Comparison of ENCODE assay signal across 8 cellular contexts in the genomic region with DNA sequence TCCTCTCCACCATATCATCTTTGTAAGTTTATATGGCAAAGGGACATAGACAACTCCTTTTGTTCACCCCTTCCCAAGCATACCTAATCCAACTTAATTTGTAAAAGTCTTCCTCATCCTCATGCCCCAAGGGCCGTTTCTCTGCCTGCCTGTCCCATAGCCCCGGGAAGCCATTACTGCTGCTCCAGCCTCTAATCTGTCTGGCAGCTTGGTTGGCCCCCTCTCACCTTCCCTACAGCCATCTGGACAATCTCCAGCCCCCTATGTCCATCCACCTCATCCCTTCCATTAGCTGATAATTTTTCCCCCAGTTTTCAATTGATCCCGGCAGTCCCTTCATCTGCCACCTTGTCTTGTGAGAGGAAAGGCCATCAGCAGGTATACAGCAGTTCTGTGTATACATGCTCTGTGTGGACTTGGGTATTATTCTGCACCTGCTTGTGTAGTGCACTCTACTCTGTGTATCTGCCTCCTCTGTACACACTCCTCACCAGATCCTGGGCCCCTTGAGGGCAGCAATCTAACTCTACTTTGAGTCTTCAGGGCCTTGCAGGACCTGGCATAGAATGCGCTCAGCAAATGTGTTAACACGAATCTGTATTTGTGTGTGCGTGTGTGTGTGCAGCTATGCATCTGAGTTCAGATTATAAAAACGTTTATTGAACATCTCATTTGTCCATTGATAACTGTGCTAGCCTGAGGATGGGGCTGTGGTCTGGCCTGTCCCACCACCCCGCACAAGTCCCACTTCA. TPM values are rescaled to one million over a fixed set of nuclear protein-coding genes. Genes with fewer than 3 reads are reported as not detected.
DNase-seq lines count a peak whose midpoint lies in the region; ATAC-seq and TF ChIP-seq lines count a peak whose summit lies in the region.

No MANE protein-coding gene starts in this region.

- peaks cover 24% of the 10 kb centered on the region for H3F3A ChIP-seq in smooth muscle cell (ENCODE audit: low read depth)

- H3K27ac Mint-ChIP-seq in Caco-2 (ENCODE audit: unreplicated experiment), result peak overlapping the region; percentile 94
- peak overlapping the region; percentile 95 for H3K27ac Mint-ChIP-seq in WTC11
- H3K27ac Mint-ChIP-seq in glutamatergic neuron (ENCODE audit: unreplicated experiment), result peak overlapping the region; percentile 94

- intact Hi-C loops in Caco-2 (cut with micrococcal nuclease; ENCODE audit: unreplicated experiment), result loop anchor here (2.0 to 10.0 kb wide), 2 partner anchors 39 to 101 kb away; a partner anchor contains a TSS

- H2AFZ ChIP-seq in KMS-11 (ENCODE audit: low read depth) (peak overlapping the region; percentile 31), smooth muscle cell (ENCODE audit: low read depth) (no peak overlapping the region)

- H3K4me2 ChIP-seq in KMS-11 (peak overlapping the region; percentile 96), smooth muscle cell (peak overlapping the region; percentile 91)

- peak overlapping the region; percentile 79 for H3K4me3 Mint-ChIP-seq in Caco-2 (ENCODE audit: unreplicated experiment)
- H3K4me3 Mint-ChIP-seq in WTC11, result peak overlapping the region; percentile 60
- peak overlapping the region; percentile 88 for H3K4me3 Mint-ChIP-seq in glutamatergic neuron (ENCODE audit: unreplicated experiment)

- ATAC-seq in WTC11 (no peak), HG02610 (IDR thresholded peaks at IDR 0.05; ENCODE audit: unreplicated experiment) (no peak)

- 57% methylated on average over 8 of the region's 8 CpGs for WGBS in smooth muscle cell (ENCODE audit: low lambda C conversion rate)

- H3K4me1 ChIP-seq in Caco-2 (peaks cover 42% of the 10 kb centered on the region), KMS-11 (ENCODE audit: low read depth, poor library complexity, severe bottlenecking) (peaks cover 68% of the 10 kb centered on the region), smooth muscle cell (ENCODE audit: low read depth) (peaks cover 33% of the 10 kb centered on the region)

- CTCF ChIA-PET in Caco-2 (lab: Charles Lee) (interaction anchor here (0.6 to 6.9 kb wide), 4 partner anchors 13 to 118 kb away, joined by 3 to 87 read pairs (median 4); no protein-coding TSS in a partner anchor), WTC11 (lab: Charles Lee) (interaction anchor here (0.8 to 6.4 kb wide), 15 partner anchors 13 to 202 kb away, joined by 3 to 142 read pairs (median 4); a partner anchor contains a TSS)

- no peak for DNase-seq in Caco-2
- DNase-seq in WTC11 (ENCODE audit: low spot score), result no peak
- no peak for DNase-seq in glutamatergic neuron
- DNase-seq in smooth muscle cell (lab: John Stamatoyannopoulos, UW; ENCODE audit: unreplicated experiment), result no peak
- no peak for DNase-seq in germinal center (ENCODE audit: low spot score)
- DNase-seq in amygdala (lab: John Stamatoyannopoulos, UW), result no peak

- H3K9ac ChIP-seq in KMS-11, result peak overlapping the region; percentile 69
- H3K9ac ChIP-seq in smooth muscle cell (ENCODE audit: low read depth), result peak overlapping the region; percentile 97

- peak overlapping the region; percentile 79 for H3K27ac ChIP-seq in KMS-11
- peak overlapping the region; percentile 100 for H3K27ac ChIP-seq in smooth muscle cell (ENCODE audit: low read depth)

- H3K9me3 Mint-ChIP-seq in Caco-2 (ENCODE audit: unreplicated experiment) (no peaks in the 10 kb centered on the region), WTC11 (no peaks in the 10 kb centered on the region), glutamatergic neuron (ENCODE audit: unreplicated experiment) (peaks cover 27% of the 10 kb centered on the region)

- H3K36me3 Mint-ChIP-seq in Caco-2 (ENCODE audit: insufficient read depth, unreplicated experiment) (peaks cover 14% of the 10 kb centered on the region), WTC11 (no peaks in the 10 kb centered on the region), glutamatergic neuron (ENCODE audit: unreplicated experiment) (no peaks in the 10 kb centered on the region)

- TF ChIP-seq CTCF in Caco-2 (IDR thresholded peaks at IDR 0.05; ENCODE audit: insufficient read depth in 1 of 2, low read depth in 1 of 2, low read length in 1 of 2, severe bottlenecking in 1 of 2, unreplicated experiment in 1 of 2) (no peak), KMS-11 (conservative IDR thresholded peaks at IDR 0.05; ENCODE audit: low read depth, low read length) (peak; percentile 38; the same call in 1 of the 2 replicates), WTC11 (IDR thresholded peaks at IDR 0.05) (no peak), glutamatergic neuron (IDR thresholded peaks at IDR 0.05; ENCODE audit: partially characterized antibody, unreplicated experiment) (no peak), smooth muscle cell (IDR thresholded peaks at IDR 0.05; ENCODE audit: borderline replicate concordance, insufficient read depth, poor library complexity, severe bottlenecking) (no peak)

- H3K27me3 ChIP-seq in Caco-2 (replicated peaks; ENCODE audit: control insufficient read depth, insufficient read depth, low read length) (no peaks in the 10 kb centered on the region), KMS-11 (ENCODE audit: insufficient read depth, low read depth) (no peaks in the 10 kb centered on the region), smooth muscle cell (ENCODE audit: low read depth) (no peaks in the 10 kb centered on the region)

- H3K9me3 ChIP-seq in Caco-2 (no peaks in the 10 kb centered on the region), smooth muscle cell (replicated peaks; ENCODE audit: low read depth) (no peaks in the 10 kb centered on the region)

- no peaks in the 10 kb centered on the region for H3K36me3 ChIP-seq in Caco-2 (ENCODE audit: control insufficient read depth, insufficient read depth, low read length)
- H3K36me3 ChIP-seq in KMS-11 (ENCODE audit: insufficient read depth), result no peaks in the 10 kb centered on the region
- H3K36me3 ChIP-seq in smooth muscle cell (ENCODE audit: low read depth), result no peaks in the 10 kb centered on the region

- POLR2A ChIA-PET in Caco-2 (lab: Charles Lee), result interaction anchor here (0.5 to 1.8 kb wide), 8 partner anchors 12 to 243 kb away, joined by 3 to 22 read pairs (median 4); a partner anchor contains a TSS
- POLR2A ChIA-PET in WTC11 (lab: Charles Lee), result interaction anchor here (0.7 to 3.1 kb wide), 12 partner anchors 8 to 87 kb away, joined by 3 to 19 read pairs (median 4); a partner anchor contains a TSS

- H3K4me1 Mint-ChIP-seq in Caco-2 (ENCODE audit: low read depth, unreplicated experiment), result peaks cover 24% of the 10 kb centered on the region
- H3K4me1 Mint-ChIP-seq in WTC11, result peaks cover 48% of the 10 kb centered on the region
- peaks cover 30% of the 10 kb centered on the region for H3K4me1 Mint-ChIP-seq in glutamatergic neuron (ENCODE audit: low read depth, unreplicated experiment)

- H3K27me3 Mint-ChIP-seq in Caco-2 (ENCODE audit: insufficient read depth, unreplicated experiment) (no peaks in the 10 kb centered on the region), WTC11 (ENCODE audit: low read depth) (peaks cover 13% of the 10 kb centered on the region), glutamatergic neuron (ENCODE audit: unreplicated experiment) (peaks cover 27% of the 10 kb centered on the region)

- H3K4me3 ChIP-seq in Caco-2 (ENCODE audit: low read depth, low read length), result peak overlapping the region; percentile 41
- peak overlapping the region; percentile 76 for H3K4me3 ChIP-seq in KMS-11 (IDR thresholded peaks at IDR 0.05; ENCODE audit: insufficient read depth, low read depth, low read length)
- H3K4me3 ChIP-seq in smooth muscle cell, result peak overlapping the region; percentile 39

- no TSS peak for BruUV-seq in Caco-2 (replicated peaks; lab: Mats Ljungman, UMichigan)

- H3K79me2 ChIP-seq in KMS-11 (ENCODE audit: insufficient read depth, low read depth) (peaks cover 13% of the 10 kb centered on the region), smooth muscle cell (ENCODE audit: low read depth) (peaks cover 12% of the 10 kb centered on the region)

- H4K20me1 ChIP-seq in KMS-11 (ENCODE audit: insufficient read depth) (no peaks in the 10 kb centered on the region), smooth muscle cell (ENCODE audit: low read depth) (peaks cover 12% of the 10 kb centered on the region)

TF ChIP-seq in WTC11, 78 proteins besides CTCF, POLR2A, EP300 and RAD21 (continues in another document):
- no peak for TF ChIP-seq ZNF138 (CRISPR knock-in tag; conservative IDR thresholded peaks at IDR 0.05)
- TF ChIP-seq, protein P1, sequence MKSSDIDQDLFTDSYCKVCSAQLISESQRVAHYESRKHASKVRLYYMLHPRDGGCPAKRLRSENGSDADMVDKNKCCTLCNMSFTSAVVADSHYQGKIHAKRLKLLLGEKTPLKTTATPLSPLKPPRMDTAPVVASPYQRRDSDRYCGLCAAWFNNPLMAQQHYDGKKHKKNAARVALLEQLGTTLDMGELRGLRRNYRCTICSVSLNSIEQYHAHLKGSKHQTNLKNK (CRISPR knock-in tag; IDR thresholded peaks at IDR 0.05), result no peak
- no peak for TF ChIP-seq ZNF121 (CRISPR knock-in tag; IDR thresholded peaks at IDR 0.05)
- TF ChIP-seq, protein P2, sequence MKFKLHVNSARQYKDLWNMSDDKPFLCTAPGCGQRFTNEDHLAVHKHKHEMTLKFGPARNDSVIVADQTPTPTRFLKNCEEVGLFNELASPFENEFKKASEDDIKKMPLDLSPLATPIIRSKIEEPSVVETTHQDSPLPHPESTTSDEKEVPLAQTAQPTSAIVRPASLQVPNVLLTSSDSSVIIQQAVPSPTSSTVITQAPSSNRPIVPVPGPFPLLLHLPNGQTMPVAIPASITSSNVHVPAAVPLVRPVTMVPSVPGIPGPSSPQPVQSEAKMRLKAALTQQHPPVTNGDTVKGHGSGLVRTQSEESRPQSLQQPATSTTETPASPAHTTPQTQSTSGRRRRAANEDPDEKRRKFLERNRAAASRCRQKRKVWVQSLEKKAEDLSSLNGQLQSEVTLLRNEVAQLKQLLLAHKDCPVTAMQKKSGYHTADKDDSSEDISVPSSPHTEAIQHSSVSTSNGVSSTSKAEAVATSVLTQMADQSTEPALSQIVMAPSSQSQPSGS (CRISPR knock-in tag; IDR thresholded peaks at IDR 0.05; ENCODE audit: borderline replicate concordance, low read depth), result no peak
- TF ChIP-seq ESRRA (CRISPR knock-in tag; IDR thresholded peaks at IDR 0.05; ENCODE audit: borderline replicate concordance), result no peak
- TF ChIP-seq, protein P3, sequence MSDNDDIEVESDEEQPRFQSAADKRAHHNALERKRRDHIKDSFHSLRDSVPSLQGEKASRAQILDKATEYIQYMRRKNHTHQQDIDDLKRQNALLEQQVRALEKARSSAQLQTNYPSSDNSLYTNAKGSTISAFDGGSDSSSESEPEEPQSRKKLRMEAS (CRISPR knock-in tag; IDR thresholded peaks at IDR 0.05), result no peak

RNA-seq across cellular contexts. Expression of a gene that starts 3.7 kb away (rescaled TPM):
- total RNA-seq in Caco-2 (2022) (18.6 and 21.4 TPM in 2 replicates), WTC11 (2021) (20.6 to 24.1 TPM (median 24.0 TPM) in 3 replicates), glutamatergic neuron (ENCODE audit: unreplicated experiment) (50.0 TPM), smooth muscle cell (23.2 and 24.3 TPM in 2 replicates)
- 40.5 and 45.6 TPM in 2 replicates for polyA plus RNA-seq in smooth muscle cell
